ENCODE assay signal across 8 cellular contexts in genomic region chr1:43974443-43975248, GRCh38. TPM values are rescaled to one million over a fixed set of nuclear protein-coding genes. Genes with fewer than 3 reads are reported as not detected.
DNase-seq lines count a peak whose midpoint lies in the region; ATAC-seq and TF ChIP-seq lines count a peak whose summit lies in the region.

TSS of gene ATP6V0B (plus strand) at chr1:43974960. CDS start at chr1:43975041, 81 bp downstream.

- CTCF ChIA-PET in PC-3 (lab: Charles Lee), result interaction anchor here (0.6 to 0.9 kb wide), 2 partner anchors 38 to 40 kb away, joined by 3 to 4 read pairs; no protein-coding TSS in a partner anchor

- POLR2A ChIA-PET in PC-3 (lab: Charles Lee; ENCODE audit: unreplicated experiment), result no interaction called here

- TSS peak; percentile 25 for BruUV-seq in PC-3 (replicated peaks; lab: Mats Ljungman, UMichigan)

- H4K20me1 ChIP-seq in PC-3 (ENCODE audit: low read length), result peaks cover 23% of the 10 kb centered on the region; the same call in 1 of the 2 replicates

- intact Hi-C loops in PC-3 (cut with micrococcal nuclease), result no loop called here

- H2AFZ ChIP-seq in PC-3 (ENCODE audit: low read length), result peak within 1 kb of the TSS; percentile 91

- H3K27ac ChIP-seq in PC-3 (ENCODE audit: low read length) (peak within 1 kb of the TSS; percentile 55), epithelial cell of prostate (peak within 1 kb of the TSS; percentile 66)

- peak; percentile 67 for ATAC-seq in GM21619 (IDR thresholded peaks at IDR 0.05; ENCODE audit: unreplicated experiment)
- peak; percentile 63 for ATAC-seq in PC-3

- H3F3A ChIP-seq in PC-3 (ENCODE audit: low read length, unreplicated experiment), result no peaks in the 10 kb centered on the region

- peaks cover 36% of the 10 kb centered on the region for H3K36me3 ChIP-seq in PC-3 (ENCODE audit: low read depth, low read length)

- no peaks in the 10 kb centered on the region for H3K9me3 ChIP-seq in PC-3 (ENCODE audit: low read length)

- H3K4me1 ChIP-seq in PC-3 (ENCODE audit: insufficient read depth, low read length), result peaks cover 50% of the 10 kb centered on the region

- H3K9me2 ChIP-seq in PC-3 (replicated peaks; ENCODE audit: low read length), result no peaks in the 10 kb centered on the region

- H3K4me2 ChIP-seq in PC-3 (ENCODE audit: low read length), result peak within 1 kb of the TSS; percentile 99

- H3K4me3 ChIP-seq in Jurkat, Clone E6-1 (ENCODE audit: low read length), result peak within 1 kb of the TSS; percentile 90
- peak within 1 kb of the TSS; percentile 94 for H3K4me3 ChIP-seq in PC-3 (ENCODE audit: low read length)

- DNase-seq in DMS153 treated with DMSO at 0.1 percent for 48 hours (lab: John Stamatoyannopoulos, UW; ENCODE audit: unreplicated experiment) (peak; percentile 94), PC-3 (peak; percentile 95), activated T-cell treated with anti-CD3 and anti-CD28 coated beads for 48 hours (ENCODE audit: low read depth) (peak; percentile 95), epithelial cell of prostate (ENCODE audit: low read depth, low spot score) (peak; percentile 62), mucosa of gallbladder (ENCODE audit: low spot score) (peak; percentile 96)
- DNase-seq in Jurkat, Clone E6-1 (ENCODE audit: low read depth, low spot score), result peak; percentile 85
- DNase-seq in stimulated activated CD8-positive, alpha-beta memory T cell treated with anti-CD3 and anti-CD28 coated beads, Interleukin-4, amount 100 ng/mL, for 24 hours (ENCODE audit: low read depth), result peak; percentile 97

- H3K79me2 ChIP-seq in PC-3 (ENCODE audit: low read length), result peaks cover 65% of the 10 kb centered on the region

- no peaks in the 10 kb centered on the region for H3K27me3 ChIP-seq in PC-3 (ENCODE audit: low read length)

- peak within 1 kb of the TSS; percentile 95 for H3K9ac ChIP-seq in PC-3 (ENCODE audit: low read length)

- TF ChIP-seq CTCF in PC-3 (conservative IDR thresholded peaks at IDR 0.05; ENCODE audit: low read depth, low read length), result no peak

RNA-seq across cellular contexts. Expression of gene ATP6V0B, which starts in this region (rescaled TPM):
- 168 TPM for polyA plus RNA-seq in Jurkat, Clone E6-1 (2012; ENCODE audit: insufficient read depth, insufficient read length)
- 207 and 241 TPM in 2 replicates for total RNA-seq in PC-3 (2014; rRNA removed)
- total RNA-seq in mucosa of gallbladder, result 138 TPM

Comparison
In these comparisons a context has a peak if more than half of its experiments do, and no peak if none do; other contexts are left out.
1. Peak in every context shown above with its lines: DNase-seq, ATAC-seq, H3K4me3 ChIP-seq and H3K27ac ChIP-seq.